In the genomic region with DNA sequence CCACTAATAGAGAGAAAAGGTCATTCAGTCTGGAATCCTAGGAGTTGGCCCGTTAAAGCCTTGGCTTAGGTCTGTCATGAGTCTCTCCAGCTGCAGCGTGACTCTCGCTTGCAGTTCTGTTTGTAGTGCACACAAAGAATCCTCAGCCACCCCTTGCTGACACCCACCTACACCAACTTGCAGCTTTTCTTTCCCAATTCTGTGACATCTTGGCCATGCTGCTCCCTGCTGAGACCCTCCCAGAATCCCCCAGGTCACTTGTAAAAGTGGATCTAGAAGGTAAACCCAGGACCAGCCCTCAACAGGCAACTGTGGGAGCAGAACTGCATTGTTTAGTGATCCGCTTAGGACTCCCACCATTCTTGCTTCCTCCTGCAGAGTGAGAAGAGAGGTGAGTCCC, we compare ENCODE assay signal across 32 cellular contexts.
"Had no signal": no experiment of that assay in that cellular context is flagged by ENCODE, and none has a peak within 500 bp of the region (broad histone marks: within the 10 kb centered on the region; RNA-seq: fewer than 3 reads in every experiment).

No MANE protein-coding gene starts in this region.

- H3K4me1 ChIP-seq: body of pancreas, pancreas had no signal

- H3K4me1 Mint-ChIP-seq: activated CD4-positive, alpha-beta T cell treated with anti-CD3 and anti-CD28 coated beads, Interleukin-2, amount 10 ng/mL, durations not matched to agents 24 days and 14 days; activated naive CD8-positive, alpha-beta T cell treated with anti-CD3 and anti-CD28 coated beads for 36 hours; central memory CD8-positive, alpha-beta T cell had no signal

- H3K27me3 Mint-ChIP-seq: activated naive CD8-positive, alpha-beta T cell treated with anti-CD3 and anti-CD28 coated beads for 36 hours had no signal

- H3K36me3 Mint-ChIP-seq: activated CD4-positive, alpha-beta memory T cell treated with anti-CD3 and anti-CD28 coated beads for 36 hours; activated naive CD8-positive, alpha-beta T cell treated with anti-CD3 and anti-CD28 coated beads for 36 hours; natural killer cell treated with Interleukin-12 subunit alpha and Interleukin-12 subunit beta and Interleukin-15 and Interleukin-18, amount 100 ng/mL, for 72 hours; stimulated activated naive B cell treated with anti-CD40 and anti-IgM and Interleukin-4, amounts not matched to agents 10 μg/mL and 1 μg/mL and 100 μg/mL, for 72 hours had no signal

- H3K9me3 ChIP-seq: adrenal gland, body of pancreas, gastrocnemius medialis, mucosa of descending colon, pancreas, right atrium auricular region, stomach, thyroid gland, upper lobe of right lung had no signal

- FAIRE-seq: pancreas had no signal

- H3K36me3 ChIP-seq: adrenal gland, gastrocnemius medialis, pancreas, right atrium auricular region, stomach, thyroid gland, upper lobe of right lung had no signal

- H3K4me3 Mint-ChIP-seq: activated CD4-positive, alpha-beta memory T cell treated with anti-CD3 and anti-CD28 coated beads for 36 hours; activated CD4-positive, alpha-beta T cell treated with anti-CD3 and anti-CD28 coated beads, Interleukin-2, amount 10 ng/mL, durations not matched to agents 24 days and 14 days; activated naive CD4-positive, alpha-beta T cell treated with anti-CD3 and anti-CD28 coated beads for 36 hours; activated naive CD8-positive, alpha-beta T cell treated with anti-CD3 and anti-CD28 coated beads for 36 hours; activated T-helper 1 cell treated with anti-CD3 and anti-CD28 coated beads, Interleukin-12 subunit alpha, Interleukin-12 subunit beta, Interleukin-2, Interleukin-4 antibody, amounts not matched to agents 30 ng/mL and 10 ng/mL and 1 ng/mL, durations not matched to agents 14 hours and 24 hours and 36 hours; central memory CD8-positive, alpha-beta T cell; natural killer cell treated with Interleukin-12 subunit alpha and Interleukin-12 subunit beta and Interleukin-15 and Interleukin-18, amount 100 ng/mL, for 72 hours had no signal

- H3K9me3 Mint-ChIP-seq: activated CD4-positive, alpha-beta memory T cell treated with anti-CD3 and anti-CD28 coated beads for 36 hours; activated CD4-positive, alpha-beta T cell treated with anti-CD3 and anti-CD28 coated beads, Interleukin-2, amount 10 ng/mL, durations not matched to agents 24 days and 14 days; activated naive CD4-positive, alpha-beta T cell treated with anti-CD3 and anti-CD28 coated beads for 36 hours; activated naive CD8-positive, alpha-beta T cell treated with anti-CD3 and anti-CD28 coated beads for 36 hours; activated T-helper 1 cell treated with anti-CD3 and anti-CD28 coated beads, Interleukin-12 subunit alpha, Interleukin-12 subunit beta, Interleukin-2, Interleukin-4 antibody, amounts not matched to agents 30 ng/mL and 10 ng/mL and 1 ng/mL, durations not matched to agents 14 hours and 24 hours and 36 hours; central memory CD8-positive, alpha-beta T cell; natural killer cell treated with Interleukin-12 subunit alpha and Interleukin-12 subunit beta and Interleukin-15 and Interleukin-18, amount 100 ng/mL, for 72 hours; stimulated activated naive B cell treated with anti-CD40 and anti-IgM and Interleukin-4, amounts not matched to agents 10 μg/mL and 1 μg/mL and 100 μg/mL, for 72 hours had no signal

- H3K27me3 ChIP-seq: adrenal gland, body of pancreas, gastrocnemius medialis, pancreas, right atrium auricular region, stomach, thyroid gland, upper lobe of right lung had no signal

- DNase-seq: activated CD4-positive, alpha-beta memory T cell treated with anti-CD3 and anti-CD28 coated beads for 36 hours; activated CD4-positive, alpha-beta T cell treated with anti-CD3 and anti-CD28 coated beads, Interleukin-2, amount 10 ng/mL, durations not matched to agents 24 days and 14 days; activated CD4-positive, CD25-positive, alpha-beta regulatory T cell treated with anti-CD3 and anti-CD28 coated beads, Interleukin-2, amount 50 U/mL, for 72 hours; activated CD8-positive, alpha-beta memory T cell treated with anti-CD3 and anti-CD28 coated beads, Interleukin-2, amount 50 U/mL, for 4 hours; activated effector memory CD4-positive, alpha-beta T cell treated with anti-CD3 and anti-CD28 coated beads, Interleukin-2, amount 50 U/mL, for 16 hours; activated naive CD4-positive, alpha-beta T cell treated with anti-CD3 and anti-CD28 coated beads for 36 hours; activated naive CD8-positive, alpha-beta T cell treated with anti-CD3 and anti-CD28 coated beads for 36 hours; activated T-cell treated with anti-CD3 and anti-CD28 coated beads, Interleukin-2, amount 50 U/mL, for 1 hour; adrenal gland; body of pancreas; effector memory CD4-positive, alpha-beta T cell; erythroblast; gastrocnemius medialis; head of caudate nucleus; hypothalamus; kidney glomerular epithelial cell; mesendoderm; mucosa of descending colon; nucleus accumbens; pancreas; stimulated activated CD4-positive, alpha-beta T cell treated with anti-CD3 and anti-CD28 coated beads, Interleukin-15, amount 100 ng/mL, for 24 hours; stimulated activated CD4-positive, alpha-beta T cell treated with anti-CD3 and anti-CD28 coated beads, Interleukin-2, amount 100 ng/mL, for 24 hours; stimulated activated naive B cell treated with anti-CD40 and anti-IgM and Interleukin-4, amounts not matched to agents 10 μg/mL and 1 μg/mL and 100 μg/mL, for 72 hours; stomach; T-helper 2 cell; thyroid gland; upper lobe of right lung had no signal

- H3K27ac Mint-ChIP-seq: activated CD4-positive, alpha-beta memory T cell treated with anti-CD3 and anti-CD28 coated beads for 36 hours; activated CD4-positive, alpha-beta T cell treated with anti-CD3 and anti-CD28 coated beads, Interleukin-2, amount 10 ng/mL, durations not matched to agents 24 days and 14 days; activated naive CD4-positive, alpha-beta T cell treated with anti-CD3 and anti-CD28 coated beads for 36 hours; activated naive CD8-positive, alpha-beta T cell treated with anti-CD3 and anti-CD28 coated beads for 36 hours; activated T-helper 1 cell treated with anti-CD3 and anti-CD28 coated beads, Interleukin-12 subunit alpha, Interleukin-12 subunit beta, Interleukin-2, Interleukin-4 antibody, amounts not matched to agents 30 ng/mL and 10 ng/mL and 1 ng/mL, durations not matched to agents 14 hours and 24 hours and 36 hours; natural killer cell treated with Interleukin-12 subunit alpha and Interleukin-12 subunit beta and Interleukin-15 and Interleukin-18, amount 100 ng/mL, for 72 hours; stimulated activated naive B cell treated with anti-CD40 and anti-IgM and Interleukin-4, amounts not matched to agents 10 μg/mL and 1 μg/mL and 100 μg/mL, for 72 hours had no signal

- H3K4me3 ChIP-seq: adrenal gland, body of pancreas, gastrocnemius medialis, lung, mucosa of descending colon, pancreas, right atrium auricular region, stomach, thyroid gland, upper lobe of right lung had no signal

- H3K27ac ChIP-seq: adrenal gland, body of pancreas, gastrocnemius medialis, pancreas, right atrium auricular region, thyroid gland, upper lobe of right lung had no signal
